ENCODE assay signal across 20 cellular contexts in the genomic region with DNA sequence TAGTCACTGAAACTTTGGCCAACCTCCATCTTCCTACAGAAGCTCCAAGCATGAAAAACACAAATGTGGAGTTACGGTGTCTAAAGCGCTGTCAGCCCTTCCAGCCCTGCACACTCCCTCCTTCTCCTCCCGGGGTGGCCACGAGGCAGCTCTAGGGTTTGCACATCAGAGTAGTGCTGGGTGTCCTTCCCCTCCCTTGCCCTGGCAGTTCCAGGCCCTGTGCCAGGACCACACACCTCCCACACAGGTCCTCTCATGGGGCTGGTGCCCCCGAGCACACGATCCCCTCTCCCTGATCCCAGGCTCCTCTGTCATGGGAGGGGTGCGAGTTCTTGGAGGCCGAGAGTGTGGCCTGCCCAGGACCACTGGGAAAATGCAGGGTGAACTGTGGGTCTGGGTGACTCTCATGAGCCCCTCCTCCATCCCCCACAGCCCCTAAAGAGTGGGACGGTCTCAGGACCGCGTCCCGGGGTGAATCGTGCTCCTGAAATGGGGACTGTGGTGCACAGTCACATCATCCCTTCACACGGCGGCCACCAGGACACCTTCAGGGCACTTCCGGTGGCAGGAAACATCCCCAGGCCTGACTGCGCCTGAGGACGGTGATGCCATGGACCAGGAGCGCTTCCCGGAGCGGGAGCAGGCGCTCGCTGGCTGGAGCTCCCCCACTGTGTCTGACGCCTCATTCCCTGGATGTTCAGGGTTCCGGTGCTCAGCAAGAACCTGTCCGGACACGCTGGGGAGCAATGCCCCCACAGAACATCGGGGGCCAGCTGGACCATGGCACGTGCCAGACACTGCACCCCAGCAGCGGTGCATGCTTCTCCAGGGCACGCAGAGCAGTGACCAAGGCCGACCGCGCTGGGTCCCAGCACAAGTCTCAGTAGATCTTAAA.
"Had no signal": no experiment of that assay in that cellular context is flagged by ENCODE, and none has a peak within 500 bp of the region (broad histone marks: within the 10 kb centered on the region; RNA-seq: fewer than 3 reads in every experiment).

No MANE protein-coding gene starts in this region.

- H3K4me3 ChIP-seq: breast epithelium, colonic mucosa, gastroesophageal sphincter, heart left ventricle, pancreas, psoas muscle, right atrium auricular region, tibial nerve, uterus had no signal

- H3K27me3 ChIP-seq: right atrium auricular region, uterus had no signal

- H3K27ac ChIP-seq: breast epithelium, colonic mucosa, gastroesophageal sphincter, heart left ventricle, pancreas, psoas muscle, right atrium auricular region, tibial nerve, uterus had no signal

- ATAC-seq: activated CD4-positive, alpha-beta T cell treated with anti-CD3 and anti-CD28 coated beads for 36 hours; gastroesophageal sphincter; heart left ventricle; natural killer cell treated with Interleukin-12 subunit alpha and Interleukin-12 subunit beta and Interleukin-15 and Interleukin-18, amount 100 ng/mL, for 72 hours; pancreas had no signal

- H3K36me3 ChIP-seq: breast epithelium, colonic mucosa, gastroesophageal sphincter, heart left ventricle, pancreas, right atrium auricular region, tibial nerve, uterus had no signal

- DNase-seq: activated B cell treated with CpG ODN at 0.5 μM for 24 hours; activated CD4-positive, alpha-beta T cell treated with anti-CD3 and anti-CD28 coated beads for 36 hours; activated CD4-positive, alpha-beta T cell treated with anti-CD3 and anti-CD28 coated beads, Interleukin-2, amount 50 U/mL, for 4 hours; activated CD8-positive, alpha-beta memory T cell treated with anti-CD3 and anti-CD28 coated beads for 24 hours; activated CD8-positive, alpha-beta memory T cell treated with anti-CD3 and anti-CD28 coated beads, Interleukin-2, amount 50 U/mL, for 4 hours; activated naive CD4-positive, alpha-beta T cell treated with Interleukin-2 at 50 U/mL for 16 hours; activated naive CD8-positive, alpha-beta T cell treated with anti-CD3 and anti-CD28 coated beads for 36 hours; activated T-cell treated with anti-CD3 and anti-CD28 coated beads, Interleukin-2, amount 50 U/mL, for 24 hours; substantia nigra; T-helper 1 cell; uterus had no signal

- H3K4me1 ChIP-seq: uterus had no signal

- H3K9me3 ChIP-seq: breast epithelium, colonic mucosa, gastroesophageal sphincter, heart left ventricle, pancreas, psoas muscle, right atrium auricular region, tibial nerve, uterus had no signal
